Comparison of ENCODE assay signal across 1 cellular context in genomic region chr4:175470141-175470540, GRCh38.
TF ChIP-seq lines count a peak whose summit lies in the region.

No MANE protein-coding gene starts in this region.

TF ChIP-seq in GM23338, 12 proteins besides CTCF, POLR2A, EP300 and RAD21 (continued from another document):
- TF ChIP-seq, protein P1, sequence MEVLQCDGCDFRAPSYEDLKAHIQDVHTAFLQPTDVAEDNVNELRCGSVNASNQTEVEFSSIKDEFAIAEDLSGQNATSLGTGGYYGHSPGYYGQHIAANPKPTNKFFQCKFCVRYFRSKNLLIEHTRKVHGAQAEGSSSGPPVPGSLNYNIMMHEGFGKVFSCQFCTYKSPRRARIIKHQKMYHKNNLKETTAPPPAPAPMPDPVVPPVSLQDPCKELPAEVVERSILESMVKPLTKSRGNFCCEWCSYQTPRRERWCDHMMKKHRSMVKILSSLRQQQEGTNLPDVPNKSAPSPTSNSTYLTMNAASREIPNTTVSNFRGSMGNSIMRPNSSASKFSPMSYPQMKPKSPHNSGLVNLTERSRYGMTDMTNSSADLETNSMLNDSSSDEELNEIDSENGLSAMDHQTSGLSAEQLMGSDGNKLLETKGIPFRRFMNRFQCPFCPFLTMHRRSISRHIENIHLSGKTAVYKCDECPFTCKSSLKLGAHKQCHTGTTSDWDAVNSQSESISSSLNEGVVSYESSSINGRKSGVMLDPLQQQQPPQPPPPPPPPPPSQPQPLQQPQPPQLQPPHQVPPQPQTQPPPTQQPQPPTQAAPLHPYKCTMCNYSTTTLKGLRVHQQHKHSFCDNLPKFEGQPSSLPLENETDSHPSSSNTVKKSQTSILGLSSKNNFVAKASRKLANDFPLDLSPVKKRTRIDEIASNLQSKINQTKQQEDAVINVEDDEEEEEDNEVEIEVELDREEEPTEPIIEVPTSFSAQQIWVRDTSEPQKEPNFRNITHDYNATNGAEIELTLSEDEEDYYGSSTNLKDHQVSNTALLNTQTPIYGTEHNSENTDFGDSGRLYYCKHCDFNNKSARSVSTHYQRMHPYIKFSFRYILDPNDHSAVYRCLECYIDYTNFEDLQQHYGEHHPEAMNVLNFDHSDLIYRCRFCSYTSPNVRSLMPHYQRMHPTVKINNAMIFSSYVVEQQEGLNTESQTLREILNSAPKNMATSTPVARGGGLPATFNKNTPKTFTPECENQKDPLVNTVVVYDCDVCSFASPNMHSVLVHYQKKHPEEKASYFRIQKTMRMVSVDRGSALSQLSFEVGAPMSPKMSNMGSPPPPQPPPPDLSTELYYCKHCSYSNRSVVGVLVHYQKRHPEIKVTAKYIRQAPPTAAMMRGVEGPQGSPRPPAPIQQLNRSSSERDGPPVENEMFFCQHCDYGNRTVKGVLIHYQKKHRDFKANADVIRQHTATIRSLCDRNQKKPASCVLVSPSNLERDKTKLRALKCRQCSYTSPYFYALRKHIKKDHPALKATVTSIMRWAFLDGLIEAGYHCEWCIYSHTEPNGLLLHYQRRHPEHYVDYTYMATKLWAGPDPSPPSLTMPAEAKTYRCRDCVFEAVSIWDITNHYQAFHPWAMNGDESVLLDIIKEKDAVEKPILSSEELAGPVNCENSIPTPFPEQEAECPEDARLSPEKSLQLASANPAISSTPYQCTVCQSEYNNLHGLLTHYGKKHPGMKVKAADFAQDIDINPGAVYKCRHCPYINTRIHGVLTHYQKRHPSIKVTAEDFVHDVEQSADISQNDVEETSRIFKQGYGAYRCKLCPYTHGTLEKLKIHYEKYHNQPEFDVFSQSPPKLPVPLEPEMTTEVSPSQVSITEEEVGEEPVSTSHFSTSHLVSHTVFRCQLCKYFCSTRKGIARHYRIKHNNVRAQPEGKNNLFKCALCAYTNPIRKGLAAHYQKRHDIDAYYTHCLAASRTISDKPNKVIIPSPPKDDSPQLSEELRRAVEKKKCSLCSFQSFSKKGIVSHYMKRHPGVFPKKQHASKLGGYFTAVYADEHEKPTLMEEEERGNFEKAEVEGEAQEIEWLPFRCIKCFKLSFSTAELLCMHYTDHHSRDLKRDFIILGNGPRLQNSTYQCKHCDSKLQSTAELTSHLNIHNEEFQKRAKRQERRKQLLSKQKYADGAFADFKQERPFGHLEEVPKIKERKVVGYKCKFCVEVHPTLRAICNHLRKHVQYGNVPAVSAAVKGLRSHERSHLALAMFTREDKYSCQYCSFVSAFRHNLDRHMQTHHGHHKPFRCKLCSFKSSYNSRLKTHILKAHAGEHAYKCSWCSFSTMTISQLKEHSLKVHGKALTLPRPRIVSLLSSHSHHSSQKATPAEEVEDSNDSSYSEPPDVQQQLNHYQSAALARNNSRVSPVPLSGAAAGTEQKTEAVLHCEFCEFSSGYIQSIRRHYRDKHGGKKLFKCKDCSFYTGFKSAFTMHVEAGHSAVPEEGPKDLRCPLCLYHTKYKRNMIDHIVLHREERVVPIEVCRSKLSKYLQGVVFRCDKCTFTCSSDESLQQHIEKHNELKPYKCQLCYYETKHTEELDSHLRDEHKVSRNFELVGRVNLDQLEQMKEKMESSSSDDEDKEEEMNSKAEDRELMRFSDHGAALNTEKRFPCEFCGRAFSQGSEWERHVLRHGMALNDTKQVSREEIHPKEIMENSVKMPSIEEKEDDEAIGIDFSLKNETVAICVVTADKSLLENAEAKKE (CRISPR knock-in tag; IDR thresholded peaks at IDR 0.05), result no peak
- TF ChIP-seq, protein P2, sequence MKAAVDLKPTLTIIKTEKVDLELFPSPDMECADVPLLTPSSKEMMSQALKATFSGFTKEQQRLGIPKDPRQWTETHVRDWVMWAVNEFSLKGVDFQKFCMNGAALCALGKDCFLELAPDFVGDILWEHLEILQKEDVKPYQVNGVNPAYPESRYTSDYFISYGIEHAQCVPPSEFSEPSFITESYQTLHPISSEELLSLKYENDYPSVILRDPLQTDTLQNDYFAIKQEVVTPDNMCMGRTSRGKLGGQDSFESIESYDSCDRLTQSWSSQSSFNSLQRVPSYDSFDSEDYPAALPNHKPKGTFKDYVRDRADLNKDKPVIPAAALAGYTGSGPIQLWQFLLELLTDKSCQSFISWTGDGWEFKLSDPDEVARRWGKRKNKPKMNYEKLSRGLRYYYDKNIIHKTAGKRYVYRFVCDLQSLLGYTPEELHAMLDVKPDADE (IDR thresholded peaks at IDR 0.05), result no peak
